In genomic region chr6:169296170-169296569, GRCh38 we compare ENCODE assay signal across 1 cellular context.
TF ChIP-seq lines count a peak whose summit lies in the region.

No MANE protein-coding gene starts in this region.

TF ChIP-seq in HepG2, 621 proteins besides CTCF, POLR2A, EP300 and RAD21 (continued from another document):
- TF ChIP-seq ZNF790 (CRISPR knock-in tag; IDR thresholded peaks at IDR 0.05; ENCODE audit: borderline replicate concordance) (no peak), ARID3A (IDR thresholded peaks at IDR 0.05; ENCODE audit: low read depth, low read length) (0 out of 2 replicates have a peak, but pooled peaks have one; percentile 19), MXI1 (IDR thresholded peaks at IDR 0.05; ENCODE audit: borderline replicate concordance, low read depth, low read length) (no peak), ZBTB40 (IDR thresholded peaks at IDR 0.05) (no peak), ZBTB40 (CRISPR knock-in tag; IDR thresholded peaks at IDR 0.05) (no peak), SRSF4 (IDR thresholded peaks at IDR 0.05; ENCODE audit: low read depth, low read length, poor library complexity, severe bottlenecking) (no peak), CEBPG (CRISPR knock-in tag; IDR thresholded peaks at IDR 0.05) (peak; percentile 78), GRHL1 (CRISPR knock-in tag; conservative IDR thresholded peaks at IDR 0.05) (no peak), ZNF414 (CRISPR knock-in tag; IDR thresholded peaks at IDR 0.05) (no peak), ZBTB8A (CRISPR knock-in tag; IDR thresholded peaks at IDR 0.05; ENCODE audit: borderline replicate concordance, low read depth) (no peak), SATB2 (CRISPR knock-in tag; IDR thresholded peaks at IDR 0.05) (no peak), ZNF280D (CRISPR knock-in tag; IDR thresholded peaks at IDR 0.05) (peak; percentile 38; the same call in 1 of the 2 replicates), SALL1 (CRISPR knock-in tag; IDR thresholded peaks at IDR 0.05) (peak; percentile 26; the same call in 1 of the 2 replicates), ZNF276 (CRISPR knock-in tag; IDR thresholded peaks at IDR 0.05; ENCODE audit: low read depth) (no peak), ZNF350 (CRISPR knock-in tag; IDR thresholded peaks at IDR 0.05; ENCODE audit: borderline replicate concordance, low read depth) (no peak), ZNF614 (CRISPR knock-in tag; IDR thresholded peaks at IDR 0.05; ENCODE audit: borderline replicate concordance) (peak; percentile 46; the same call in 1 of the 2 replicates), RARA (CRISPR knock-in tag; IDR thresholded peaks at IDR 0.05) (peak; percentile 65), ZXDC (CRISPR knock-in tag; IDR thresholded peaks at IDR 0.05) (no peak), ZNF792 (CRISPR knock-in tag; IDR thresholded peaks at IDR 0.05) (0 out of 2 replicates have a peak, but pooled peaks have one; percentile 48), ZBTB7B (CRISPR knock-in tag; IDR thresholded peaks at IDR 0.05) (no peak), HOXA3 (CRISPR knock-in tag; IDR thresholded peaks at IDR 0.05) (no peak), SAP130 (CRISPR knock-in tag; IDR thresholded peaks at IDR 0.05; ENCODE audit: low read depth) (peak; percentile 46), MAX (IDR thresholded peaks at IDR 0.05) (0 out of 2 replicates have a peak, but pooled peaks have one; percentile 43), PITX1 (CRISPR knock-in tag; IDR thresholded peaks at IDR 0.05) (no peak), FOSL2 (CRISPR knock-in tag; IDR thresholded peaks at IDR 0.05) (peak; percentile 68), PHF5A (CRISPR knock-in tag; IDR thresholded peaks at IDR 0.05; ENCODE audit: low read depth, unreplicated experiment) (peak; percentile 44), SOX6 (IDR thresholded peaks at IDR 0.05) (no peak), SOX6 (CRISPR knock-in tag; IDR thresholded peaks at IDR 0.05) (peak; percentile 27; the same call in 1 of the 2 replicates), ZFP62 (CRISPR knock-in tag; IDR thresholded peaks at IDR 0.05) (no peak), YEATS4 (CRISPR knock-in tag; IDR thresholded peaks at IDR 0.05; ENCODE audit: borderline replicate concordance) (peak; percentile 38; the same call in 1 of the 2 replicates), ZNF674 (CRISPR knock-in tag; IDR thresholded peaks at IDR 0.05; ENCODE audit: low read depth) (no peak), HNRNPUL1 (IDR thresholded peaks at IDR 0.05; ENCODE audit: low read depth, low read length) (no peak), ZNF264 (CRISPR knock-in tag; IDR thresholded peaks at IDR 0.05) (no peak), HDAC2 (CRISPR knock-in tag; IDR thresholded peaks at IDR 0.05) (0 out of 2 replicates have a peak, but pooled peaks have one; percentile 15), ATF3 (CRISPR knock-in tag; IDR thresholded peaks at IDR 0.05) (0 out of 2 replicates have a peak, but pooled peaks have one; percentile 37)
